In genomic region chr9:134687556-134687955, GRCh38 we compare ENCODE assay signal across 2 cellular contexts.
TF ChIP-seq lines count a peak whose summit lies in the region.

No MANE protein-coding gene starts in this region.

TF ChIP-seq in HepG2, 621 proteins besides CTCF, POLR2A, EP300 and RAD21 (continued from another document):
- TF ChIP-seq HNF4G (IDR thresholded peaks at IDR 0.05; ENCODE audit: borderline replicate concordance, low read depth, low read length): no peak
- TF ChIP-seq HNF4G (CRISPR knock-in tag; IDR thresholded peaks at IDR 0.05; ENCODE audit: borderline replicate concordance, low read depth): no peak
- TF ChIP-seq IKZF4 (CRISPR knock-in tag; IDR thresholded peaks at IDR 0.05; ENCODE audit: borderline replicate concordance, low read depth, not compliant biosample characterization): no peak
- no peak for TF ChIP-seq MTA3 (CRISPR knock-in tag; IDR thresholded peaks at IDR 0.05)
- no peak for TF ChIP-seq ZNF709 (CRISPR knock-in tag; IDR thresholded peaks at IDR 0.05)
- TF ChIP-seq ZSCAN20 (CRISPR knock-in tag; IDR thresholded peaks at IDR 0.05; ENCODE audit: borderline replicate concordance): no peak
- TF ChIP-seq E2F5 (CRISPR knock-in tag; conservative IDR thresholded peaks at IDR 0.05): no peak
- no peak for TF ChIP-seq FUBP1 (CRISPR knock-in tag; IDR thresholded peaks at IDR 0.05; ENCODE audit: borderline replicate concordance)
- TF ChIP-seq MXD4 (CRISPR knock-in tag; IDR thresholded peaks at IDR 0.05): no peak
- TF ChIP-seq ZNF773 (CRISPR knock-in tag; IDR thresholded peaks at IDR 0.05; ENCODE audit: borderline replicate concordance): no peak

TF ChIP-seq in HEK293T, 16 proteins besides CTCF, POLR2A, EP300 and RAD21 (continued from another document):
- TF ChIP-seq ZNF384 (IDR thresholded peaks at IDR 0.05) (no peak), SP1 (IDR thresholded peaks at IDR 0.05) (no peak), FOXM1 (IDR thresholded peaks at IDR 0.05; ENCODE audit: borderline replicate concordance) (no peak), PKNOX1 (IDR thresholded peaks at IDR 0.05) (no peak), FOXA1 (IDR thresholded peaks at IDR 0.05) (no peak), BHLHE40 (IDR thresholded peaks at IDR 0.05; ENCODE audit: borderline replicate concordance) (no peak), L3MBTL2 (conservative IDR thresholded peaks at IDR 0.05) (no peak)
